1 cellular context compared by ENCODE assay signal in the genomic region with DNA sequence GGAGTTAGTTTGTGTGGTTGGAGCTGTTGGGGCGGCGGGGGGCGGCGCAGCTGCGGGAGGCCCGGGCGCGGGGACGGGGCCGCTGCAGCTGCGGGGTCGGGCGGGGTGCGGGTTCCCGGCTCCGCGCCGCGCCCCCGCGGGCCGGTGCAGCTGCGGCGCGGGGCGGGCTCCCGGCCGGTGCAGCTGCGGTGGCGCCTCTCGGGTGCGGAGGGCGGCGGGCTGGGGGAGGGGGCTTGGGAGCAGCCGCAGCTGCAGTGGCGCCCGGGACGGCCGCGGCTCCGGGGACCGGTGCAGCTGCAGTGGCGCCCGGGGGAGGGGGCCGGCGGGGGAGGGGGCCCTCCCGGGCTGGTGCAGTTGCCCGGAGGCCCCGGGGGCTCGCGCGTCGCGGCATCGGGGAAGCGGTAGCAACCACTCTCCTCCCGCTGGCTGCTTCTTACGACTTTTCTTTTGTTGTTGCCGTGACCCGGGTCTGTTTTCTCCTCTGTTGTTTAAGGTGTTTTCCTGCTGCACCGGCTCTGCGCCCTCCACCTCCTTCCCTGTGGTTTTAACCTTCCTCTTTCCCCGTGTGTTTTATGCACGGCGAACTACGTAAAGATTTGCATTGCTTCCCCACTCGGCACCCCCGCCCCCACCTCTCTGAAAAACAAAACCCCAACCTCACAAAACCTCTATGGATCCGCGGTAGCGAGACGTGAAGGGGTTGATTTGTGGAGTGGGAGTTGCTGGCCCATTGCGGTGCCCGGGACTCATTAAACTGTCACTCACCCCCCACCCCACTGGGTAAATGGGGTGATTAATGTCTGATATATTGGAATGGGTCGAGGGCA.
TF ChIP-seq lines count a peak whose summit lies in the region.

No MANE protein-coding gene starts in this region.

TF ChIP-seq in WTC11, 78 proteins besides CTCF, POLR2A, EP300 and RAD21 (continued from another document):
- TF ChIP-seq, protein P1, sequence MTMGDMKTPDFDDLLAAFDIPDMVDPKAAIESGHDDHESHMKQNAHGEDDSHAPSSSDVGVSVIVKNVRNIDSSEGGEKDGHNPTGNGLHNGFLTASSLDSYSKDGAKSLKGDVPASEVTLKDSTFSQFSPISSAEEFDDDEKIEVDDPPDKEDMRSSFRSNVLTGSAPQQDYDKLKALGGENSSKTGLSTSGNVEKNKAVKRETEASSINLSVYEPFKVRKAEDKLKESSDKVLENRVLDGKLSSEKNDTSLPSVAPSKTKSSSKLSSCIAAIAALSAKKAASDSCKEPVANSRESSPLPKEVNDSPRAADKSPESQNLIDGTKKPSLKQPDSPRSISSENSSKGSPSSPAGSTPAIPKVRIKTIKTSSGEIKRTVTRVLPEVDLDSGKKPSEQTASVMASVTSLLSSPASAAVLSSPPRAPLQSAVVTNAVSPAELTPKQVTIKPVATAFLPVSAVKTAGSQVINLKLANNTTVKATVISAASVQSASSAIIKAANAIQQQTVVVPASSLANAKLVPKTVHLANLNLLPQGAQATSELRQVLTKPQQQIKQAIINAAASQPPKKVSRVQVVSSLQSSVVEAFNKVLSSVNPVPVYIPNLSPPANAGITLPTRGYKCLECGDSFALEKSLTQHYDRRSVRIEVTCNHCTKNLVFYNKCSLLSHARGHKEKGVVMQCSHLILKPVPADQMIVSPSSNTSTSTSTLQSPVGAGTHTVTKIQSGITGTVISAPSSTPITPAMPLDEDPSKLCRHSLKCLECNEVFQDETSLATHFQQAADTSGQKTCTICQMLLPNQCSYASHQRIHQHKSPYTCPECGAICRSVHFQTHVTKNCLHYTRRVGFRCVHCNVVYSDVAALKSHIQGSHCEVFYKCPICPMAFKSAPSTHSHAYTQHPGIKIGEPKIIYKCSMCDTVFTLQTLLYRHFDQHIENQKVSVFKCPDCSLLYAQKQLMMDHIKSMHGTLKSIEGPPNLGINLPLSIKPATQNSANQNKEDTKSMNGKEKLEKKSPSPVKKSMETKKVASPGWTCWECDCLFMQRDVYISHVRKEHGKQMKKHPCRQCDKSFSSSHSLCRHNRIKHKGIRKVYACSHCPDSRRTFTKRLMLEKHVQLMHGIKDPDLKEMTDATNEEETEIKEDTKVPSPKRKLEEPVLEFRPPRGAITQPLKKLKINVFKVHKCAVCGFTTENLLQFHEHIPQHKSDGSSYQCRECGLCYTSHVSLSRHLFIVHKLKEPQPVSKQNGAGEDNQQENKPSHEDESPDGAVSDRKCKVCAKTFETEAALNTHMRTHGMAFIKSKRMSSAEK (CRISPR knock-in tag; IDR thresholded peaks at IDR 0.05; ENCODE audit: borderline replicate concordance), result no peak
- TF ChIP-seq ZNF232 (CRISPR knock-in tag; IDR thresholded peaks at IDR 0.05) (no peak), FOXP1 (CRISPR knock-in tag; IDR thresholded peaks at IDR 0.05; ENCODE audit: borderline replicate concordance) (no peak), IRF2 (CRISPR knock-in tag; IDR thresholded peaks at IDR 0.05; ENCODE audit: borderline replicate concordance, low read depth) (no peak), MYBL2 (CRISPR knock-in tag; IDR thresholded peaks at IDR 0.05) (no peak), NFE2L1 (CRISPR knock-in tag; IDR thresholded peaks at IDR 0.05) (no peak), SMAD3 (CRISPR knock-in tag; IDR thresholded peaks at IDR 0.05; ENCODE audit: borderline replicate concordance) (no peak)
